23 cellular contexts compared by ENCODE assay signal in the genomic region with DNA sequence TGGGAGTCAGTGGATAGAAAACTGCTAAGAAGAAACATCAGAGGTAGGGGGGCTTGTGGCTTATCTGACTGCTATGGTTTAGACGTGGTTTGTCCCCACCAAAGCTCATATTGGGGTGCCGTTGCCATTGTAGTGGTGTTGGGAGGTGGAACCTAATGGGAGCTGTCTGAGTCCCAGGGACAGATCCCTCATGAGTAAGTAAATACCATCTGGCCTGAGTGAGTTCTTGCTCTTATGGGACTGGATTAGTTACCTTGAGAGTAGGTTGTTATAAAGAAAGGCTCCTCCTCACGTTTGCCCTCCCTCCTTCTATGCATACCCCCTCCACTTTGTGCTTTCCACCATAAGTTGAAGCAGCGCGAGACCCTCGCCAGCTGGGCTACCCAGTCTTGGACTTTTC. TPM values are rescaled to one million over a fixed set of nuclear protein-coding genes. Genes with fewer than 3 reads are reported as not detected.
DNase-seq lines count a peak whose midpoint lies in the region; ATAC-seq and TF ChIP-seq lines count a peak whose summit lies in the region.
"Had no signal": no experiment of that assay in that cellular context is flagged by ENCODE, and none has a peak within 500 bp of the region (broad histone marks: within the 10 kb centered on the region; RNA-seq: fewer than 3 reads in every experiment).

No MANE protein-coding gene starts in this region.

- no peak for TF ChIP-seq CTCF in Caco-2 (IDR thresholded peaks at IDR 0.05; ENCODE audit: insufficient read depth in 1 of 2, low read depth in 1 of 2, low read length in 1 of 2, severe bottlenecking in 1 of 2, unreplicated experiment in 1 of 2)
- TF ChIP-seq CTCF in RWPE2 (IDR thresholded peaks at IDR 0.05; ENCODE audit: poor library complexity, severe bottlenecking) = no peak
- no peak for TF ChIP-seq CTCF in endothelial cell (IDR thresholded peaks at IDR 0.05; ENCODE audit: unreplicated experiment)
- no peak for TF ChIP-seq CTCF in foreskin fibroblast (IDR thresholded peaks at IDR 0.05; ENCODE audit: low read depth, low read length)

- peak overlapping the region; percentile 28 for H3K4me3 Mint-ChIP-seq in Caco-2 (ENCODE audit: unreplicated experiment)
- no peak overlapping the region for H3K4me3 Mint-ChIP-seq in endothelial cell (ENCODE audit: unreplicated experiment)
- H3K4me3 Mint-ChIP-seq: activated CD8-positive, alpha-beta T cell treated with anti-CD3 and anti-CD28 coated beads, Interleukin-2, amount 10 ng/mL, durations not matched to agents 7 days and 5 days; activated naive CD8-positive, alpha-beta T cell treated with anti-CD3 and anti-CD28 coated beads, Interleukin-2, amount 10 ng/mL, durations not matched to agents 7 days and 5 days; activated T-helper 1 cell treated with anti-CD3 and anti-CD28 coated beads, Interleukin-12 subunit alpha, Interleukin-12 subunit beta, Interleukin-2, Interleukin-4 antibody, amounts not matched to agents 30 ng/mL and 10 ng/mL and 1 ng/mL, durations not matched to agents 14 hours and 24 hours and 36 hours; naive thymus-derived CD4-positive, alpha-beta T cell; T-helper 17 cell had no signal

- H3K27ac ChIP-seq in RWPE2 (ENCODE audit: poor library complexity, severe bottlenecking) = peak overlapping the region; percentile 85
- H3K27ac ChIP-seq: cardiac muscle cell, esophagus muscularis mucosa, HL-60, prostate gland had no signal

- H3K27me3 ChIP-seq in Caco-2 (replicated peaks; ENCODE audit: control insufficient read depth, insufficient read depth, low read length) (no peaks in the 10 kb centered on the region), RWPE2 (ENCODE audit: insufficient read depth, poor library complexity, severe bottlenecking) (no peaks in the 10 kb centered on the region), skeletal muscle satellite cell (ENCODE audit: control insufficient read depth, insufficient read depth, low read length) (no peaks in the 10 kb centered on the region)
- H3K27me3 ChIP-seq: cardiac muscle cell, esophagus muscularis mucosa had no signal

- BruUV-seq in Caco-2 (replicated peaks; lab: Mats Ljungman, UMichigan) = no TSS peak

- H3K4me3 ChIP-seq in Caco-2 (ENCODE audit: low read depth, low read length) (no peak overlapping the region), RWPE2 (ENCODE audit: severe bottlenecking) (no peak overlapping the region), skeletal muscle satellite cell (ENCODE audit: low read length) (no peak overlapping the region), foreskin fibroblast (ENCODE audit: low read depth in 1 of 2, low read length in 2 of 2) (no peak overlapping the region)
- H3K4me3 ChIP-seq: cardiac muscle cell, esophagus muscularis mucosa, lower lobe of right lung, prostate gland had no signal

- CTCF ChIA-PET in Caco-2 (lab: Charles Lee) = interaction anchor here (1.3 to 1.9 kb wide), 2 partner anchors 27 to 30 kb away, joined by 5 to 10 read pairs; no protein-coding TSS in a partner anchor

- DNase-seq in Caco-2 = no peak
- DNase-seq in RWPE2 (ENCODE audit: low spot score) = no peak
- DNase-seq in endothelial cell (ENCODE audit: low spot score) = no peak
- no peak for DNase-seq in foreskin fibroblast
- no peak for DNase-seq in NCI-H2081 treated with DMSO at 0.1 percent for 48 hours (lab: John Stamatoyannopoulos, UW)
- no peak for DNase-seq in globus pallidus (ENCODE audit: low spot score)
- DNase-seq: activated CD4-positive, CD25-positive, alpha-beta regulatory T cell; activated CD8-positive, alpha-beta T cell treated with anti-CD3 and anti-CD28 coated beads, Interleukin-2, amount 10 ng/mL, durations not matched to agents 7 days and 5 days; activated naive CD8-positive, alpha-beta T cell treated with anti-CD3 and anti-CD28 coated beads, Interleukin-2, amount 10 ng/mL, durations not matched to agents 7 days and 5 days; glutamatergic neuron; GOT3; lower lobe of right lung; naive thymus-derived CD4-positive, alpha-beta T cell; NCI-H1694 treated with DMSO at 0.1 percent for 48 hours; NCI-H226; T-helper 17 cell had no signal

- H3K9me3 ChIP-seq in Caco-2 (no peaks in the 10 kb centered on the region), RWPE2 (ENCODE audit: severe bottlenecking) (peaks cover 2% of the 10 kb centered on the region), skeletal muscle satellite cell (replicated peaks; ENCODE audit: low read length) (no peaks in the 10 kb centered on the region)
- H3K9me3 ChIP-seq: esophagus muscularis mucosa, lower lobe of right lung, prostate gland had no signal

- H3K27me3 Mint-ChIP-seq in Caco-2 (ENCODE audit: insufficient read depth, unreplicated experiment) = no peaks in the 10 kb centered on the region
- peaks cover 5% of the 10 kb centered on the region for H3K27me3 Mint-ChIP-seq in endothelial cell (ENCODE audit: unreplicated experiment)

- POLR2A ChIA-PET in Caco-2 (lab: Charles Lee) = interaction anchor here (0.6 kb wide), 1 partner anchor 27 kb away, joined by 5 read pairs; no protein-coding TSS in a partner anchor

- peaks cover 47% of the 10 kb centered on the region for H3K4me1 Mint-ChIP-seq in Caco-2 (ENCODE audit: low read depth, unreplicated experiment)
- peaks cover 45% of the 10 kb centered on the region for H3K4me1 Mint-ChIP-seq in endothelial cell (ENCODE audit: unreplicated experiment)
- H3K4me1 Mint-ChIP-seq: activated naive CD8-positive, alpha-beta T cell treated with anti-CD3 and anti-CD28 coated beads, Interleukin-2, amount 10 ng/mL, durations not matched to agents 7 days and 5 days; T-helper 17 cell had no signal

- H3K9me3 Mint-ChIP-seq in Caco-2 (ENCODE audit: unreplicated experiment) (no peaks in the 10 kb centered on the region), endothelial cell (ENCODE audit: unreplicated experiment) (no peaks in the 10 kb centered on the region)
- H3K9me3 Mint-ChIP-seq: activated naive CD8-positive, alpha-beta T cell treated with anti-CD3 and anti-CD28 coated beads, Interleukin-2, amount 10 ng/mL, durations not matched to agents 7 days and 5 days; activated T-helper 1 cell treated with anti-CD3 and anti-CD28 coated beads, Interleukin-12 subunit alpha, Interleukin-12 subunit beta, Interleukin-2, Interleukin-4 antibody, amounts not matched to agents 30 ng/mL and 10 ng/mL and 1 ng/mL, durations not matched to agents 14 hours and 24 hours and 36 hours had no signal

- intact Hi-C loops in Caco-2 (cut with micrococcal nuclease; ENCODE audit: unreplicated experiment) = loop anchor here (5.0 kb wide), 1 partner anchor 35 kb away; no protein-coding TSS in a partner anchor

- peaks cover 45% of the 10 kb centered on the region for H3K4me1 ChIP-seq in Caco-2
- H3K4me1 ChIP-seq in RWPE2 (ENCODE audit: insufficient read depth, poor library complexity, severe bottlenecking) = peaks cover 26% of the 10 kb centered on the region
- peaks cover 40% of the 10 kb centered on the region for H3K4me1 ChIP-seq in skeletal muscle satellite cell (ENCODE audit: control insufficient read depth, insufficient read depth, low read length)

- H3K36me3 ChIP-seq in Caco-2 (ENCODE audit: control insufficient read depth, insufficient read depth, low read length) = peaks cover 1% of the 10 kb centered on the region; the same call in 1 of the 2 replicates
- H3K36me3 ChIP-seq in RWPE2 (ENCODE audit: low read depth) = no peaks in the 10 kb centered on the region
- no peaks in the 10 kb centered on the region for H3K36me3 ChIP-seq in skeletal muscle satellite cell (ENCODE audit: insufficient read depth, low read length)
- H3K36me3 ChIP-seq: cardiac muscle cell, esophagus muscularis mucosa, lower lobe of right lung, prostate gland had no signal

- H3K27ac Mint-ChIP-seq in Caco-2 (ENCODE audit: unreplicated experiment) = peak overlapping the region; percentile 91
- H3K27ac Mint-ChIP-seq in endothelial cell (ENCODE audit: unreplicated experiment) = peak overlapping the region; percentile 54
- H3K27ac Mint-ChIP-seq: activated CD8-positive, alpha-beta T cell treated with anti-CD3 and anti-CD28 coated beads, Interleukin-2, amount 10 ng/mL, durations not matched to agents 7 days and 5 days; activated naive CD8-positive, alpha-beta T cell treated with anti-CD3 and anti-CD28 coated beads, Interleukin-2, amount 10 ng/mL, durations not matched to agents 7 days and 5 days; activated T-helper 1 cell treated with anti-CD3 and anti-CD28 coated beads, Interleukin-12 subunit alpha, Interleukin-12 subunit beta, Interleukin-2, Interleukin-4 antibody, amounts not matched to agents 30 ng/mL and 10 ng/mL and 1 ng/mL, durations not matched to agents 14 hours and 24 hours and 36 hours; naive thymus-derived CD4-positive, alpha-beta T cell; T-helper 17 cell had no signal

- H3K36me3 Mint-ChIP-seq in Caco-2 (ENCODE audit: insufficient read depth, unreplicated experiment) (peaks cover 26% of the 10 kb centered on the region), endothelial cell (ENCODE audit: low read depth, unreplicated experiment) (peaks cover 4% of the 10 kb centered on the region)
- H3K36me3 Mint-ChIP-seq: activated naive CD8-positive, alpha-beta T cell treated with anti-CD3 and anti-CD28 coated beads, Interleukin-2, amount 10 ng/mL, durations not matched to agents 7 days and 5 days; naive thymus-derived CD4-positive, alpha-beta T cell had no signal

- H3K4me2 ChIP-seq in skeletal muscle satellite cell (ENCODE audit: low read length) = peak overlapping the region; percentile 33

- ATAC-seq in RWPE2 (ENCODE audit: low read depth) (no peak), GM19395 (IDR thresholded peaks at IDR 0.05; ENCODE audit: unreplicated experiment) (no peak)
- ATAC-seq: activated CD8-positive, alpha-beta T cell treated with anti-CD3 and anti-CD28 coated beads, Interleukin-2, amount 10 ng/mL, durations not matched to agents 7 days and 5 days; naive thymus-derived CD4-positive, alpha-beta T cell; T-helper 17 cell had no signal

- peak overlapping the region; percentile 63 for H3K9ac ChIP-seq in skeletal muscle satellite cell (ENCODE audit: low read depth, low read length)

RNA-seq across cellular contexts. Expression of a gene that starts 53.4 kb away (rescaled TPM):
- total RNA-seq in Caco-2 (2022) (11.7 and 12.2 TPM in 2 replicates), endothelial cell (ENCODE audit: unreplicated experiment) (13.7 TPM)
- total RNA-seq in skeletal muscle satellite cell (2012; rRNA removed) = 4.3 and 7.6 TPM in 2 replicates
